10 cellular contexts compared by ENCODE assay signal in genomic region chr6:154247119-154247814, GRCh38.
DNase-seq lines count a peak whose midpoint lies in the region; ATAC-seq and TF ChIP-seq lines count a peak whose summit lies in the region.
"Had no signal": no experiment of that assay in that cellular context is flagged by ENCODE, and none has a peak within 500 bp of the region (broad histone marks: within the 10 kb centered on the region; RNA-seq: fewer than 3 reads in every experiment).

No MANE protein-coding gene starts in this region.

- peaks cover 65% of the 10 kb centered on the region for H3K4me1 ChIP-seq in CD8-positive, alpha-beta T cell (ENCODE audit: insufficient read depth, low read length)
- H3K4me1 ChIP-seq in lower lobe of right lung (peaks cover 11% of the 10 kb centered on the region), SK-N-SH (ENCODE audit: control insufficient read depth in 1 of 2, insufficient read depth in 2 of 2, low read depth in 1 of 2, low read length in 1 of 2) (no peaks in the 10 kb centered on the region)

- H3K9me3 ChIP-seq in CD8-positive, alpha-beta T cell (ENCODE audit: low read length) = no peaks in the 10 kb centered on the region
- no peaks in the 10 kb centered on the region for H3K9me3 ChIP-seq in lower lobe of right lung
- no peaks in the 10 kb centered on the region for H3K9me3 ChIP-seq in SK-N-SH

- H3K9me3 Mint-ChIP-seq in CD8-positive, alpha-beta T cell = no peaks in the 10 kb centered on the region

- POLR2A ChIA-PET in CD8-positive, alpha-beta T cell (lab: Charles Lee) = interaction anchor here (0.6 to 3.8 kb wide), 9 partner anchors 10 to 77 kb away, joined by 3 to 21 read pairs (median 4); no protein-coding TSS in a partner anchor
- POLR2A ChIA-PET in SK-N-SH (lab: Yijun Ruan, JAX) = no interaction called here

- H3K27ac ChIP-seq in CD8-positive, alpha-beta T cell (ENCODE audit: low read depth, low read length) = peak overlapping the region; percentile 75
- peak overlapping the region; percentile 34 for H3K27ac ChIP-seq in lower lobe of right lung
- no peak overlapping the region for H3K27ac ChIP-seq in coronary artery
- H3K27ac ChIP-seq in SK-N-SH (ENCODE audit: low read depth in 2 of 2, low read length in 1 of 2) = no peak overlapping the region
- H3K27ac ChIP-seq: cardiac muscle cell had no signal

- H3K4me3 Mint-ChIP-seq in CD8-positive, alpha-beta T cell = peak overlapping the region; percentile 94

- 73% methylated on average over 12 of the region's 12 CpGs for WGBS in SK-N-SH (ENCODE audit: low lambda C conversion rate)

- peak in 2 of 7 experiments; percentile 45 to 61 for DNase-seq in CD8-positive, alpha-beta T cell
- peak; percentile 13 for DNase-seq in activated CD4-positive, alpha-beta T cell treated with anti-CD3 and anti-CD28 coated beads, Interleukin-2, amount 50 U/mL, for 1 hour
- DNase-seq in lower lobe of right lung (no peak), 8988T (no peak), coronary artery (ENCODE audit: low spot score) (no peak), SK-N-SH (no peak)

- intact Hi-C loops in CD8-positive, alpha-beta T cell (cut with DNase I, micrococcal nuclease) = loop anchor here (1.0 to 5.0 kb wide), 5 partner anchors 8 to 1065 kb away; partner anchors contain the start of gene TFB1M (in 1 of the 2)
- intact Hi-C loops in lower lobe of right lung (cut with DNase I) = no loop called here

- ATAC-seq in CD8-positive, alpha-beta T cell = peak; percentile 43
- ATAC-seq in GM19452 (IDR thresholded peaks at IDR 0.05; ENCODE audit: unreplicated experiment) (peak; percentile 37), HG03457 (IDR thresholded peaks at IDR 0.05; ENCODE audit: unreplicated experiment) (peak; percentile 24), lower lobe of right lung (peak; percentile 29 to 56)
- ATAC-seq: HCT116 had no signal

- H4K20me1 ChIP-seq in SK-N-SH (ENCODE audit: insufficient read depth) = no peaks in the 10 kb centered on the region

- TF ChIP-seq EP300 in SK-N-SH (IDR thresholded peaks at IDR 0.05; ENCODE audit: borderline replicate concordance in 1 of 2, low read depth in 1 of 2, low read length in 1 of 2) = no peak

- peak overlapping the region; percentile 69 for H3K4me3 ChIP-seq in CD8-positive, alpha-beta T cell (ENCODE audit: low read depth, low read length)
- H3K4me3 ChIP-seq in lower lobe of right lung (peak overlapping the region; percentile 44), coronary artery (no peak overlapping the region), SK-N-SH (ENCODE audit: low read depth in 2 of 2, low read length in 1 of 2) (no peak overlapping the region)
- H3K4me3 ChIP-seq: cardiac muscle cell had no signal

- no peaks in the 10 kb centered on the region for H3K9me2 ChIP-seq in SK-N-SH

- no peak overlapping the region for H2AFZ ChIP-seq in SK-N-SH (ENCODE audit: low read depth)

- CTCF ChIA-PET in CD8-positive, alpha-beta T cell (lab: Charles Lee) = interaction anchor here (0.9 to 8.7 kb wide), 10 partner anchors 14 to 93 kb away, joined by 3 to 40 read pairs (median 6); no protein-coding TSS in a partner anchor
- CTCF ChIA-PET in SK-N-SH (lab: Yijun Ruan, JAX) = interaction anchor here (0.8 to 1.7 kb wide), 3 partner anchors 9 to 31 kb away, joined by 3 to 5 read pairs (median 4); no protein-coding TSS in a partner anchor

- H3K36me3 Mint-ChIP-seq in CD8-positive, alpha-beta T cell = peaks cover 43% of the 10 kb centered on the region

- peaks cover 4% of the 10 kb centered on the region for H3K36me3 ChIP-seq in CD8-positive, alpha-beta T cell (ENCODE audit: insufficient read depth, low read length)
- H3K36me3 ChIP-seq in lower lobe of right lung (no peaks in the 10 kb centered on the region), SK-N-SH (replicated peaks in 1 of 2; ENCODE audit: control insufficient read depth in 1 of 2, insufficient read depth in 2 of 2, low read length in 1 of 2) (no peaks in the 10 kb centered on the region)
- H3K36me3 ChIP-seq: cardiac muscle cell had no signal

- no peak overlapping the region for H3K9ac ChIP-seq in SK-N-SH

- H3F3A ChIP-seq in SK-N-SH (replicated peaks; ENCODE audit: insufficient read depth) = no peaks in the 10 kb centered on the region

- no peak for TF ChIP-seq RAD21 in SK-N-SH (IDR thresholded peaks at IDR 0.05; ENCODE audit: low read length)

- H3K27ac Mint-ChIP-seq in CD8-positive, alpha-beta T cell = peak overlapping the region; percentile 93

- TF ChIP-seq CTCF in CD8-positive, alpha-beta T cell (IDR thresholded peaks at IDR 0.05) = no peak
- TF ChIP-seq CTCF in lower lobe of right lung (IDR thresholded peaks at IDR 0.05) = no peak
- no peak for TF ChIP-seq CTCF in coronary artery (IDR thresholded peaks at IDR 0.05)
- no peak for TF ChIP-seq CTCF in SK-N-SH (IDR thresholded peaks at IDR 0.05)

- no peaks in the 10 kb centered on the region for H3K27me3 ChIP-seq in CD8-positive, alpha-beta T cell (ENCODE audit: insufficient read depth, low read length)
- H3K27me3 ChIP-seq in lower lobe of right lung (ENCODE audit: low read depth) (no peaks in the 10 kb centered on the region), SK-N-SH (ENCODE audit: insufficient read depth) (no peaks in the 10 kb centered on the region)
- H3K27me3 ChIP-seq: cardiac muscle cell had no signal

- no peaks in the 10 kb centered on the region for H3K27me3 Mint-ChIP-seq in CD8-positive, alpha-beta T cell (ENCODE audit: low read depth)

- no peak overlapping the region for H3K4me2 ChIP-seq in SK-N-SH

- no peaks in the 10 kb centered on the region for H3K79me2 ChIP-seq in SK-N-SH (ENCODE audit: insufficient read depth)

- peaks cover 83% of the 10 kb centered on the region for H3K4me1 Mint-ChIP-seq in CD8-positive, alpha-beta T cell (ENCODE audit: low read depth)

TF ChIP-seq in SK-N-SH, 30 proteins besides CTCF, POLR2A, EP300 and RAD21 (continues in another document):
- TF ChIP-seq NRF1 (IDR thresholded peaks at IDR 0.05; ENCODE audit: low read depth, low read length) = no peak
- no peak for TF ChIP-seq PBX3 (IDR thresholded peaks at IDR 0.05)
- TF ChIP-seq YY1 (IDR thresholded peaks at IDR 0.05; ENCODE audit: low read depth) = no peak
- no peak for TF ChIP-seq FOXJ3 (CRISPR knock-in tag; IDR thresholded peaks at IDR 0.05)
- TF ChIP-seq SIN3A (IDR thresholded peaks at IDR 0.05; ENCODE audit: borderline replicate concordance, low read depth, low read length) = no peak
- TF ChIP-seq ZBTB33 (IDR thresholded peaks at IDR 0.05; ENCODE audit: borderline replicate concordance, low read depth) = no peak
- TF ChIP-seq RXRA (IDR thresholded peaks at IDR 0.05; ENCODE audit: borderline replicate concordance, low read depth) = no peak
- TF ChIP-seq SMC3 (IDR thresholded peaks at IDR 0.05; ENCODE audit: low read depth, low read length) = no peak
- no peak for TF ChIP-seq TEAD4 (IDR thresholded peaks at IDR 0.05; ENCODE audit: borderline replicate concordance, insufficient read depth)
- no peak for TF ChIP-seq RFX5 (IDR thresholded peaks at IDR 0.05; ENCODE audit: low read length)
- TF ChIP-seq TCF12 (IDR thresholded peaks at IDR 0.05) = no peak
- TF ChIP-seq JUND (IDR thresholded peaks at IDR 0.05) = no peak
- no peak for TF ChIP-seq MEF2A (IDR thresholded peaks at IDR 0.05; ENCODE audit: borderline replicate concordance, low read depth)
- TF ChIP-seq ELF1 (IDR thresholded peaks at IDR 0.05) = no peak
- TF ChIP-seq IRF3 (IDR thresholded peaks at IDR 0.05; ENCODE audit: low read depth, low read length) = no peak
- TF ChIP-seq RCOR1 (IDR thresholded peaks at IDR 0.05; ENCODE audit: low read length) = no peak
- no peak for TF ChIP-seq MXI1 (IDR thresholded peaks at IDR 0.05; ENCODE audit: low read depth, low read length)
- TF ChIP-seq CHD2 (IDR thresholded peaks at IDR 0.05; ENCODE audit: low read length, partially characterized antibody) = no peak

Comparison
In these comparisons a context has a peak if more than half of its experiments do, and no peak if none do; other contexts are left out.
1. H3K27ac ChIP-seq: peak in CD8-positive, alpha-beta T cell (single experiment) and lower lobe of right lung (single experiment); none in coronary artery (0 of 2) and SK-N-SH (0 of 2).
2. H3K4me3 ChIP-seq: peak in CD8-positive, alpha-beta T cell (single experiment) and lower lobe of right lung (single experiment); none in coronary artery (single experiment) and SK-N-SH (0 of 2).
3. Peak in every context shown above with its lines, with median percentiles within 50 percentile points of each other: ATAC-seq.